ENCODE assay signal across 11 cellular contexts in the genomic region with DNA sequence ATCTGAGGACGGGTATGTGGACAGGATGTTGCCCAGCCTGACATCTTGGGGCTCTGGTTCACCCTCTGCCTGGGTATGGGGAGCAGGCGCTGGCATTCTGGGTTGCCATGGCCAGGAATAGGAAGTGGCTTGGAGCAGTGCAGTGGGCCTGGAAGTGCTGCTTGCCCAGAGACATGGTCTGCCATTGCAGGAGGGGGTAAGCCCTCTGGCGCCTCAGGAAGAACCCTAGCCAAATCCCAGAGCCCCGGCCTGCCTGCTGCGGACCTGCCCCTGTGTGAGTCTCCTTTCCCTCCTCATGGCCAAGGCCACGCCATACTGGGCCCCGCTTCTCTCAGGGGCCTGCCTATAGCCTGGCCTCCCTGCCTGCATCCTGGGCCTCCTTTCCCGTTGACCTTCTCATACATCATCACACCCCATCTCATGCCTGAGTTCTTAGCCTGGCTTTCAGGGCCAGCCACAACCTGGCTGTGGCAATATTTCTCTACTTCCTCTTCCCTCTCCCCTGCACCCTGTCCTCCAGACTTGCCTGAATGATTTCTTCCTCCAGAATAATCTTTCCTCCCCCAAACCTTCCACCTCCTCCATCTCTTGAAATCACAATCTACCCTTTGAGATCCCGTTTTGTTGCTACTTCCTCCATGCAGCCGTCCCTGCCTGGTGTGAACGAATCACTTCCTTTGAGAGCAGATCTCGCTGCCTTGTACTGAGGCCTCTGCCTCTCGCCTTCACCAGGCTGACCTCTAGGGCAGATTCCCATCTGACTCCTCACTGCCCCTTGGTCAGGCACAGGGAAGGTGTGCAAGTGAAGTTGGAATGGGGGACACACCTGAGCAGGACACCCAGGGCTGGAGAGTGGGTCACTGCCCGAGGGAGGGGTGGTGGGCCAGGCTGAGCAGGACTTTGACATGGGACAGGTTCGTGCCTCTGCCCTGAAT. TPM values are rescaled to one million over a fixed set of nuclear protein-coding genes. Genes with fewer than 3 reads are reported as not detected.
A peak's percentile ranks its signal among the peaks of the same experiment; 100 is the strongest.
DNase-seq lines count a peak whose midpoint lies in the region; ATAC-seq and TF ChIP-seq lines count a peak whose summit lies in the region.
"Had no signal": no experiment of that assay in that cellular context is flagged by ENCODE, and none has a peak within 500 bp of the region (broad histone marks: within the 10 kb centered on the region; RNA-seq: fewer than 3 reads in every experiment).

No MANE protein-coding gene starts in this region.

- DNase-seq in GF-D8 (lab: John Stamatoyannopoulos, UW) (peak; percentile 45), Peyer's patch (peak in 2 of 3 donors; percentile 65 to 68), esophagus muscularis mucosa (ENCODE audit: extremely low spot score) (no peak), progenitor cell of endocrine pancreas (ENCODE audit: low spot score, unreplicated experiment) (no peak), NCI-H1417 treated with DMSO at 0.1 percent for 48 hours (lab: John Stamatoyannopoulos, UW) (no peak), C1 segment of cervical spinal cord (lab: John Stamatoyannopoulos, UW) (no peak)
- no peak for DNase-seq in activated naive CD4-positive, alpha-beta T cell (lab: John Stamatoyannopoulos, UW)
- DNase-seq: effector CD4-positive, alpha-beta T cell; NCI-H2081 treated with DMSO at 0.1 percent for 48 hours; WERI-Rb-1 had no signal

- H3K27me3 Mint-ChIP-seq in progenitor cell of endocrine pancreas: peaks cover 17% of the 10 kb centered on the region

- H3K27ac ChIP-seq in Peyer's patch (peak overlapping the region in 3 of 4 donors; percentile 78 to 93 (median 91)), esophagus muscularis mucosa (replicated peaks in 1 of 4) (peak overlapping the region; percentile 75 to 84 (median 80))
- H3K27ac ChIP-seq: WERI-Rb-1 had no signal

- H3K36me3 Mint-ChIP-seq in progenitor cell of endocrine pancreas (ENCODE audit: insufficient read depth): no peaks in the 10 kb centered on the region

- peaks cover 4 to 78% (median 19%) of the 10 kb centered on the region in 4 donors for H3K4me1 ChIP-seq in Peyer's patch
- H3K4me1 ChIP-seq in esophagus muscularis mucosa: peaks cover 30 to 74% (median 59%) of the 10 kb centered on the region in 4 donors

- peaks cover 8% of the 10 kb centered on the region for H3K4me1 Mint-ChIP-seq in progenitor cell of endocrine pancreas (ENCODE audit: low read depth)

- H3K4me3 ChIP-seq in Peyer's patch (no peak overlapping the region), esophagus muscularis mucosa (no peak overlapping the region)

- WGBS in esophagus muscularis mucosa: 76% methylated on average over 15 of the region's 15 CpGs

- H3K9me3 ChIP-seq in Peyer's patch (no peaks in the 10 kb centered on the region), esophagus muscularis mucosa (no peaks in the 10 kb centered on the region)

- TF ChIP-seq CTCF in Peyer's patch (IDR thresholded peaks at IDR 0.05) (peak in 1 of 6 experiments; percentile 3), esophagus muscularis mucosa (IDR thresholded peaks at IDR 0.05) (no peak), progenitor cell of endocrine pancreas (IDR thresholded peaks at IDR 0.05; ENCODE audit: unreplicated experiment) (no peak)

- H3K36me3 ChIP-seq in Peyer's patch (no peaks in the 10 kb centered on the region), esophagus muscularis mucosa (no peaks in the 10 kb centered on the region)
- H3K36me3 ChIP-seq: WERI-Rb-1 had no signal

- H3K4me3 Mint-ChIP-seq in progenitor cell of endocrine pancreas (ENCODE audit: low read depth): no peak overlapping the region

- TF ChIP-seq EP300 in esophagus muscularis mucosa (IDR thresholded peaks at IDR 0.05): no peak

- H3K9me3 Mint-ChIP-seq in progenitor cell of endocrine pancreas (ENCODE audit: low read depth): no peaks in the 10 kb centered on the region

- peak overlapping the region; percentile 71 for H3K27ac Mint-ChIP-seq in progenitor cell of endocrine pancreas

- no peaks in the 10 kb centered on the region for H3K27me3 ChIP-seq in Peyer's patch
- H3K27me3 ChIP-seq in esophagus muscularis mucosa: no peaks in the 10 kb centered on the region

- intact Hi-C loops in esophagus muscularis mucosa (cut with DNase I): no loop called here

- peak in 1 of 2 donors; percentile 26 for TF ChIP-seq POLR2A in Peyer's patch (IDR thresholded peaks at IDR 0.05)
- no peak for TF ChIP-seq POLR2A in esophagus muscularis mucosa (IDR thresholded peaks at IDR 0.05; ENCODE audit: low read depth)

- no peak for ATAC-seq in GM21381 (IDR thresholded peaks at IDR 0.05; ENCODE audit: unreplicated experiment)

RNA-seq across cellular contexts. Expression of gene CAPN5, which starts 5.2 kb away (rescaled TPM):
- total RNA-seq in Peyer's patch (100 to 1,000 TPM in 3 of 4 donors, 10 to 100 TPM in 1; 75.9 to 203 (median 162) TPM), esophagus muscularis mucosa (10 to 100 TPM in 1 of 4 donors, 1 to 10 TPM in 3; 4.0 to 11.3 (median 6.0) TPM), progenitor cell of endocrine pancreas (9.5 and 10.9 TPM in 2 replicates)

RNA-seq across cellular contexts. Expression of gene OMP, which starts 30.7 kb away (rescaled TPM):
- total RNA-seq in Peyer's patch (10 to 100 TPM; 11.2 to 44.3 (median 21.3) TPM), esophagus muscularis mucosa (not detected), progenitor cell of endocrine pancreas (not detected in 2 replicates)

RNA-seq across cellular contexts. Expression of gene B3GNT6, which starts 37.7 kb away (rescaled TPM):
- total RNA-seq in Peyer's patch: 10 to 100 TPM in 3 of 4 donors, 1 to 10 TPM in 1; 5.0 to 76.4 (median 26.2) TPM
- under 1 TPM in 1 of 4 donors, not detected in 3; 0.17 TPM for total RNA-seq in esophagus muscularis mucosa
- total RNA-seq in progenitor cell of endocrine pancreas: not detected in 2 replicates

RNA-seq across cellular contexts. Expression of gene MYO7A, which starts 56.1 kb away (rescaled TPM):
- total RNA-seq in Peyer's patch (10 to 100 TPM in 1 of 4 donors, 1 to 10 TPM in 3; 6.1 to 15.7 (median 7.1) TPM), esophagus muscularis mucosa (1 to 10 TPM; 4.8 to 9.1 (median 6.4) TPM), progenitor cell of endocrine pancreas (5.3 and 5.7 TPM in 2 replicates)

Comparison
In these comparisons a context has a peak if more than half of its experiments do, and no peak if none do; other contexts are left out.
1. DNase-seq: peak in GF-D8 (single experiment) and Peyer's patch (2 of 3); none in esophagus muscularis mucosa (single experiment), progenitor cell of endocrine pancreas (single experiment), NCI-H1417 treated with DMSO at 0.1 percent for 48 hours (single experiment), activated naive CD4-positive, alpha-beta T cell (0 of 4) and C1 segment of cervical spinal cord (0 of 14).